ENCODE assay signal across 21 cellular contexts in the genomic region with DNA sequence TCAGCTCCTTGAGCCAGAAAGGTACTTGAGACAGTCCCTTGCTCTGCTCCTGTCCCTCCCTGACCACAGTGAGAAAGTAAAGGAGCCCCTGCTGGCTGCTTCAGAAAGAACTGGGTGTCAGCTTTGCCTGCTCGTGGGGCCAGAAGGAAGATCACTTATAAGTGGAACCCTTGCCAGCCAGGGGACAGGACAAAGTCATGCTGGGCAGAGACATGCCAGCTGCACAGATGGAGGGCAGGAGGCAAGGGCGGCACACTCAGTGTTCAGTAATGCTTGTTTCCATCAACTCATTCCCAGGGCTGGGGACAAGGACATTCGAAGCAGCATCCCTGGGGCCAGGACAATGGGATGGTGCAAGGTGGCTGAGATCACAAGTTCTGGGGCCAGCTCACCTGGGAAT.
"Had no signal": no experiment of that assay in that cellular context is flagged by ENCODE, and none has a peak within 500 bp of the region (broad histone marks: within the 10 kb centered on the region; RNA-seq: fewer than 3 reads in every experiment).

No MANE protein-coding gene starts in this region.

- H3K27ac Mint-ChIP-seq: activated CD4-positive, alpha-beta T cell treated with anti-CD3 and anti-CD28 coated beads for 36 hours; activated CD8-positive, alpha-beta T cell treated with anti-CD3 and anti-CD28 coated beads for 36 hours; activated naive CD4-positive, alpha-beta T cell treated with anti-CD3 and anti-CD28 coated beads for 36 hours; activated naive CD8-positive, alpha-beta T cell; activated T-cell treated with anti-CD3 and anti-CD28 coated beads, Interleukin-2, amount 50 U/mL, for 24 hours; activated T-helper 1 cell treated with anti-CD3 and anti-CD28 coated beads, Interleukin-12 subunit alpha, Interleukin-12 subunit beta, Interleukin-2, Interleukin-4 antibody, amounts not matched to agents 30 ng/mL and 10 ng/mL and 1 ng/mL, durations not matched to agents 14 hours and 24 hours and 36 hours had no signal

- H3K9me2 ChIP-seq: SK-N-SH had no signal

- H3K4me1 Mint-ChIP-seq: activated CD4-positive, alpha-beta T cell treated with anti-CD3 and anti-CD28 coated beads for 36 hours had no signal

- H3K27me3 Mint-ChIP-seq: activated CD4-positive, alpha-beta T cell treated with anti-CD3 and anti-CD28 coated beads for 36 hours; activated CD8-positive, alpha-beta T cell treated with anti-CD3 and anti-CD28 coated beads for 36 hours; activated naive CD8-positive, alpha-beta T cell; activated T-cell treated with anti-CD3 and anti-CD28 coated beads, Interleukin-2, amount 50 U/mL, for 24 hours had no signal

- H3K27me3 ChIP-seq: brain microvascular endothelial cell, SJCRH30 had no signal

- H3K27ac ChIP-seq: brain microvascular endothelial cell, SJCRH30, VCaP had no signal

- H3K36me3 ChIP-seq: brain microvascular endothelial cell, SJCRH30 had no signal

- H3K4me3 ChIP-seq: SJCRH30 had no signal

- H3K4me3 Mint-ChIP-seq: activated CD4-positive, alpha-beta T cell treated with anti-CD3 and anti-CD28 coated beads for 36 hours; activated CD8-positive, alpha-beta T cell treated with anti-CD3 and anti-CD28 coated beads for 36 hours; activated naive CD4-positive, alpha-beta T cell treated with anti-CD3 and anti-CD28 coated beads for 36 hours; activated naive CD8-positive, alpha-beta T cell; activated T-cell treated with anti-CD3 and anti-CD28 coated beads, Interleukin-2, amount 50 U/mL, for 24 hours; activated T-helper 1 cell treated with anti-CD3 and anti-CD28 coated beads, Interleukin-12 subunit alpha, Interleukin-12 subunit beta, Interleukin-2, Interleukin-4 antibody, amounts not matched to agents 30 ng/mL and 10 ng/mL and 1 ng/mL, durations not matched to agents 14 hours and 24 hours and 36 hours had no signal

- ATAC-seq: activated CD4-positive, alpha-beta T cell treated with anti-CD3 and anti-CD28 coated beads for 36 hours; activated CD8-positive, alpha-beta T cell treated with anti-CD3 and anti-CD28 coated beads for 36 hours had no signal

- DNase-seq: activated CD4-positive, alpha-beta T cell treated with anti-CD3 and anti-CD28 coated beads for 36 hours; activated CD8-positive, alpha-beta T cell treated with anti-CD3 and anti-CD28 coated beads for 36 hours; activated effector memory CD4-positive, alpha-beta T cell treated with anti-CD3 and anti-CD28 coated beads, Interleukin-2, amount 50 U/mL, for 16 hours; activated naive CD4-positive, alpha-beta T cell treated with anti-CD3 and anti-CD28 coated beads for 36 hours; activated T-cell treated with anti-CD3 and anti-CD28 coated beads, Interleukin-2, amount 50 U/mL, for 24 hours; brain microvascular endothelial cell; MM.1S; NCI-H1105; NCI-H1436; NCI-H1694 treated with DMSO at 0.1 percent for 48 hours; NCI-H2029 treated with DMSO at 0.1 percent for 48 hours; NCI-H345; NCI-H510A; NCI-H526 treated with DMSO at 0.1 percent for 48 hours; NCI-H82; SJCRH30; SK-N-SH; T-helper 1 cell had no signal

- H3K9ac ChIP-seq: SK-N-SH had no signal

- H3K9me3 ChIP-seq: SJCRH30, SK-N-SH had no signal

- H3K4me2 ChIP-seq: SK-N-SH had no signal
